In genomic region chr1:65469889-65470340, GRCh38 we compare ENCODE assay signal across 13 cellular contexts. TPM values are rescaled to one million over a fixed set of nuclear protein-coding genes. Genes with fewer than 3 reads are reported as not detected.
DNase-seq lines count a peak whose midpoint lies in the region; ATAC-seq, FAIRE-seq and TF ChIP-seq lines count a peak whose summit lies in the region.
"Had no signal": no experiment of that assay in that cellular context is flagged by ENCODE, and none has a peak within 500 bp of the region (broad histone marks: within the 10 kb centered on the region; RNA-seq: fewer than 3 reads in every experiment).

No MANE protein-coding gene starts in this region.

- H3K27me3 ChIP-seq in right atrium auricular region, result no peaks in the 10 kb centered on the region
- no peaks in the 10 kb centered on the region for H3K27me3 ChIP-seq in K562 (ENCODE audit: control insufficient read depth in 2 of 2, insufficient read depth in 2 of 2, low read length in 2 of 2)
- no peaks in the 10 kb centered on the region for H3K27me3 ChIP-seq in aorta (ENCODE audit: control insufficient read depth in 1 of 2, insufficient read depth in 2 of 2, low read length in 1 of 2)
- peaks cover 20% of the 10 kb centered on the region; the same call in 1 of the 2 replicates for H3K27me3 ChIP-seq in PC-3 (ENCODE audit: low read length)
- no peaks in the 10 kb centered on the region for H3K27me3 ChIP-seq in mesendoderm (ENCODE audit: insufficient read depth, low read length, poor library complexity)
- H3K27me3 ChIP-seq: upper lobe of right lung had no signal

- no peak overlapping the region for H3K27ac ChIP-seq in right atrium auricular region
- H3K27ac ChIP-seq in K562 (ENCODE audit: extremely low read depth, low read depth, low read length), result peak overlapping the region; percentile 71
- H3K27ac ChIP-seq in aorta (ENCODE audit: low read depth in 1 of 2, low read length in 2 of 2), result no peak overlapping the region
- H3K27ac ChIP-seq in PC-3 (ENCODE audit: low read length), result no peak overlapping the region
- no peak overlapping the region for H3K27ac ChIP-seq in mesendoderm (ENCODE audit: low read depth, low read length)
- H3K27ac ChIP-seq: upper lobe of right lung had no signal

- H2AFZ ChIP-seq in K562 (ENCODE audit: low read depth, low read length) (peak overlapping the region; percentile 41), PC-3 (ENCODE audit: low read length) (no peak overlapping the region)

- no peaks in the 10 kb centered on the region for H3F3A ChIP-seq in PC-3 (ENCODE audit: low read length, unreplicated experiment)

- H3K36me3 ChIP-seq in right atrium auricular region (no peaks in the 10 kb centered on the region), K562 (ENCODE audit: control insufficient read depth, insufficient read depth, low read length) (peaks cover 37% of the 10 kb centered on the region), aorta (ENCODE audit: control insufficient read depth in 1 of 2, insufficient read depth in 2 of 2, low read length in 1 of 2) (no peaks in the 10 kb centered on the region), PC-3 (ENCODE audit: low read depth, low read length) (no peaks in the 10 kb centered on the region), mesendoderm (ENCODE audit: control insufficient read depth, insufficient read depth, low read length) (no peaks in the 10 kb centered on the region)
- H3K36me3 ChIP-seq: upper lobe of right lung had no signal

- no peak overlapping the region for H4K5ac ChIP-seq in mesendoderm (ENCODE audit: low read length)

- no peak overlapping the region for H2AK5ac ChIP-seq in mesendoderm (ENCODE audit: low read length)

- no peak for TF ChIP-seq RAD21 in K562 (CRISPR knock-in tag; conservative IDR thresholded peaks at IDR 0.05 in 1 of 2, IDR thresholded peaks at IDR 0.05 in 1 of 2)

- POLR2A ChIA-PET in K562 (lab: Yijun Ruan, JAX) (interaction anchor here (1.2 to 2.3 kb wide), 3 partner anchors 10 to 218 kb away, joined by 3 to 13 read pairs (median 7); no protein-coding TSS in a partner anchor), PC-3 (lab: Charles Lee; ENCODE audit: unreplicated experiment) (no interaction called here)

- no peak overlapping the region for H3K23ac ChIP-seq in mesendoderm (ENCODE audit: low read length)

- in situ Hi-C loops in K562 (cut with MboI), result no loop called here

- H3K9me1 ChIP-seq in K562 (ENCODE audit: control insufficient read depth, insufficient read depth, low read length), result no peaks in the 10 kb centered on the region

- 5% methylated on average over 4 of the region's 4 CpGs for WGBS in K562 (ENCODE audit: insufficient coverage, low coverage, missing lambda C conversion rate)
- 36 to 48% methylated on average over 4 of the region's 4 CpGs for WGBS in aorta, 2 donors
- no CpG with 5 or more reads among the region's 4 CpGs for WGBS in mesendoderm (ENCODE audit: extremely low coverage, insufficient coverage, low lambda C conversion rate)

- no peak for TF ChIP-seq POLR2A in K562 (conservative IDR thresholded peaks at IDR 0.05)

- CTCF ChIA-PET in K562 (lab: Yijun Ruan, JAX; ENCODE audit: low intra/inter-chr PET ratio) (no interaction called here), PC-3 (lab: Charles Lee) (no interaction called here)

- no peaks in the 10 kb centered on the region for H3K9me2 ChIP-seq in PC-3 (replicated peaks; ENCODE audit: low read length)

- H3K4me1 ChIP-seq in right atrium auricular region (peaks cover 0 to 18% of the 10 kb centered on the region in 2 donors), K562 (replicated peaks in 1 of 2; ENCODE audit: control insufficient read depth in 2 of 2, insufficient read depth in 2 of 2, low read length in 2 of 2) (peaks cover 7 to 52% of the 10 kb centered on the region in 2 experiments), aorta (ENCODE audit: control insufficient read depth in 1 of 2, insufficient read depth in 2 of 2, low read length in 2 of 2) (peaks cover 0 to 3% of the 10 kb centered on the region in 2 donors), PC-3 (ENCODE audit: insufficient read depth, low read length) (peaks cover 7% of the 10 kb centered on the region; the same call in 1 of the 2 replicates), mesendoderm (ENCODE audit: control insufficient read depth, low read depth, low read length) (no peaks in the 10 kb centered on the region)
- H3K4me1 ChIP-seq: upper lobe of right lung had no signal

- no peaks in the 10 kb centered on the region for H4K20me1 ChIP-seq in K562 (replicated peaks; ENCODE audit: control insufficient read depth, insufficient read depth, low read length)
- H4K20me1 ChIP-seq in PC-3 (ENCODE audit: low read length), result no peaks in the 10 kb centered on the region

- intact Hi-C loops in Right ventricle myocardium superior (cut with DNase I), result no loop called here
- intact Hi-C loops in K562 (cut with micrococcal nuclease), result loop anchor here (10.0 kb wide), 1 partner anchor 1465 kb away; no protein-coding TSS in a partner anchor
- intact Hi-C loops in aorta (cut with DNase I), result no loop called here
- intact Hi-C loops in PC-3 (cut with micrococcal nuclease), result no loop called here

- H2BK5ac ChIP-seq in mesendoderm (ENCODE audit: low read length), result no peak overlapping the region

- TF ChIP-seq EP300 in K562 (IDR thresholded peaks at IDR 0.05; ENCODE audit: low read length), result no peak

- no peak for ATAC-seq in Right ventricle myocardium superior (ENCODE audit: poor library complexity)
- peak; percentile 73 for ATAC-seq in K562
- ATAC-seq in left lobe of liver, result peak; percentile 29
- peak; percentile 67 for ATAC-seq in aorta (ENCODE audit: low FRiP score)
- no peak for ATAC-seq in PC-3
- ATAC-seq in GM18511 (IDR thresholded peaks at IDR 0.05; ENCODE audit: unreplicated experiment), result no peak
- ATAC-seq: upper lobe of right lung had no signal

- H3K56ac ChIP-seq in mesendoderm (ENCODE audit: low read length), result no peak overlapping the region

- no peak overlapping the region for H2BK120ac ChIP-seq in mesendoderm (ENCODE audit: low read depth, low read length)

- H3K79me2 ChIP-seq in K562 (ENCODE audit: control insufficient read depth, insufficient read depth, low read length) (peaks cover 56% of the 10 kb centered on the region), PC-3 (ENCODE audit: low read length) (no peaks in the 10 kb centered on the region), mesendoderm (ENCODE audit: control insufficient read depth, insufficient read depth, low read length) (no peaks in the 10 kb centered on the region)

- H3K4me2 ChIP-seq in K562 (ENCODE audit: insufficient read depth, low read length), result peak overlapping the region; percentile 66
- H3K4me2 ChIP-seq in PC-3 (ENCODE audit: low read length), result no peak overlapping the region
- H3K4me2 ChIP-seq in mesendoderm (ENCODE audit: low read length), result no peak overlapping the region

- H2BK15ac ChIP-seq in mesendoderm (replicated peaks; ENCODE audit: low read depth), result no peak overlapping the region

- H3K9me3 ChIP-seq in right atrium auricular region (no peaks in the 10 kb centered on the region), K562 (replicated peaks; ENCODE audit: control insufficient read depth, insufficient read depth, low read depth, low read length) (peaks cover 6% of the 10 kb centered on the region; the same call in 1 of the 2 replicates), aorta (ENCODE audit: control insufficient read depth, low read length) (no peaks in the 10 kb centered on the region), PC-3 (ENCODE audit: low read length) (no peaks in the 10 kb centered on the region)
- H3K9me3 ChIP-seq: upper lobe of right lung had no signal

- no peak for TF ChIP-seq CTCF in right atrium auricular region (IDR thresholded peaks at IDR 0.05)
- TF ChIP-seq CTCF in K562 (IDR thresholded peaks at IDR 0.05 in 2 of 3, conservative IDR thresholded peaks at IDR 0.05 in 1 of 3; ENCODE audit: insufficient read depth in 2 of 3, low read depth in 1 of 3, low read length in 3 of 3), result no peak
- no peak for TF ChIP-seq CTCF in PC-3 (conservative IDR thresholded peaks at IDR 0.05; ENCODE audit: low read depth, low read length)

- peak overlapping the region in 1 of 2 experiments; percentile 47; a peak in 2 of 4 replicates for H3K9ac ChIP-seq in K562 (ENCODE audit: insufficient read depth in 1 of 2, low read depth in 2 of 2, low read length in 2 of 2)
- no peak overlapping the region for H3K9ac ChIP-seq in PC-3 (ENCODE audit: low read length)
- no peak overlapping the region for H3K9ac ChIP-seq in mesendoderm (ENCODE audit: low read length)

- no peak overlapping the region for H3K18ac ChIP-seq in mesendoderm (ENCODE audit: low read length)

- DNase-seq in Right ventricle myocardium superior (peak; percentile 27), right atrium auricular region (ENCODE audit: low spot score) (no peak), K562 (ENCODE audit: extremely low read depth in 1 of 4, low spot score in 3 of 4) (peak in 2 of 4 experiments; percentile 54 to 78), left lobe of liver (ENCODE audit: low spot score) (no peak), aorta (no peak), PC-3 (no peak), mesendoderm (no peak)
- DNase-seq: activated naive CD8-positive, alpha-beta T cell treated with anti-CD3 and anti-CD28 coated beads for 36 hours; effector CD4-positive, alpha-beta T cell; NCI-H187 treated with DMSO at 0.1 percent for 48 hours; RPMI8226; upper lobe of right lung had no signal

- H3K79me1 ChIP-seq in mesendoderm (ENCODE audit: low read length), result no peaks in the 10 kb centered on the region

- H3K4me3 ChIP-seq in right atrium auricular region, result no peak overlapping the region
- H3K4me3 ChIP-seq in K562, result no peak overlapping the region
- H3K4me3 ChIP-seq in aorta (ENCODE audit: low read length in 2 of 2), result no peak overlapping the region
- no peak overlapping the region for H3K4me3 ChIP-seq in PC-3 (ENCODE audit: low read length)
- H3K4me3 ChIP-seq in mesendoderm (ENCODE audit: low read length), result no peak overlapping the region
- H3K4me3 ChIP-seq: upper lobe of right lung had no signal

- FAIRE-seq in K562 (lab: Jason Lieb, UNC), result peak; percentile 86

- no TSS peak for BruUV-seq in K562 (replicated peaks; lab: Mats Ljungman, UMichigan)
- BruUV-seq in PC-3 (replicated peaks; lab: Mats Ljungman, UMichigan), result no TSS peak

- H4K8ac ChIP-seq in mesendoderm (ENCODE audit: low read depth, low read length), result no peak overlapping the region

- H3K4ac ChIP-seq in mesendoderm (ENCODE audit: low read depth, low read length), result no peak overlapping the region

RNA-seq across cellular contexts. Expression of gene LEPR, which starts 49.4 kb away (rescaled TPM):
- total RNA-seq in Right ventricle myocardium superior (4.3 TPM), right atrium auricular region (10 to 100 TPM; 10.8 to 25.2 TPM), K562 (2014; rRNA removed) (26.0 and 26.5 TPM in 2 replicates), K562 (2014; rRNA removed; fragmentation: Illumina TruSeq; extraction: Trizol) (55.0 and 58.4 TPM in 2 replicates), K562 (2015; rRNA removed; fragmentation: Illumina TruSeq; extraction: Trizol) (51.5 and 56.8 TPM in 2 replicates), K562 (2021) (43.1 and 43.6 TPM in 2 replicates), left lobe of liver (51.9 TPM), aorta (10 to 100 TPM; 21.2 to 71.6 TPM), PC-3 (2014; rRNA removed) (0.46 TPM in 1 of 2 replicates, not detected in the other)
- 58.9 and 119 TPM in 2 replicates for total RNA-seq in K562 (2011; cell fraction: chromatin; rRNA removed; ENCODE audit: low replicate concordance)
- 43.9 and 53.4 TPM in 2 replicates for total RNA-seq in K562 (2011; cell fraction: nucleolus; rRNA removed)
- total RNA-seq in K562 (2011; cell fraction: nucleoplasm; rRNA removed), result 92.8 and 105 TPM in 2 replicates
- polyA plus RNA-seq in K562 (2011; rRNA removed) (83.7 and 111 TPM in 2 replicates), K562 (2014; fragmentation: Illumina TruSeq; extraction: Trizol) (37.3 and 45.2 TPM in 2 replicates), K562 (2014; fragmentation: Nextera tagmentation; extraction: Ambion mirVana) (10 to 100 TPM; 12.2 to 18.1 TPM), K562 (2014; rRNA removed) (19.9 and 26.1 TPM in 2 replicates), aorta (1 to 10 TPM; 4.0 to 5.3 TPM)
- polyA plus RNA-seq in K562 (2011; cell fraction: cytosol; rRNA removed), result 30.7 and 48.6 TPM in 2 replicates
- polyA plus RNA-seq in K562 (2011; cell fraction: nucleus; rRNA removed), result 25.8 and 36.4 TPM in 2 replicates
- polyA plus RNA-seq in K562 (2012), result 22.2 and 31.8 TPM in 2 replicates
- polyA minus RNA-seq in K562 (2011; rRNA and poly(A)+ RNA removed), result 197 and 201 TPM in 2 replicates
- 51.6 and 74.5 TPM in 2 replicates for polyA minus RNA-seq in K562 (2011; cell fraction: cytosol; rRNA and poly(A)+ RNA removed)
- 25.3 and 51.1 TPM in 2 replicates for polyA minus RNA-seq in K562 (2011; cell fraction: nucleus; rRNA and poly(A)+ RNA removed)
- polyA plus RNA-seq in mesendoderm (2013, experiment 1 of 2), result 1.2 TPM
- 1.1 TPM for polyA plus RNA-seq in mesendoderm (2013, experiment 2 of 2)

RNA-seq across cellular contexts. Expression of gene LEPROT, which starts 49.4 kb away (rescaled TPM):
- total RNA-seq in Right ventricle myocardium superior (54.1 TPM), right atrium auricular region (10 to 100 TPM; 42.7 to 44.6 TPM), K562 (2014; rRNA removed) (28.1 and 34.8 TPM in 2 replicates), K562 (2014; rRNA removed; fragmentation: Illumina TruSeq; extraction: Trizol) (45.8 and 52.8 TPM in 2 replicates), K562 (2015; rRNA removed; fragmentation: Illumina TruSeq; extraction: Trizol) (40.6 and 46.3 TPM in 2 replicates), K562 (2021) (38.2 and 42.9 TPM in 2 replicates), left lobe of liver (33.1 TPM), aorta (100 to 1,000 TPM; 101 to 136 TPM), PC-3 (2014; rRNA removed) (16.9 and 18.4 TPM in 2 replicates)
- 47.7 and 171 TPM in 2 replicates for total RNA-seq in K562 (2011; cell fraction: chromatin; rRNA removed; ENCODE audit: low replicate concordance)
- total RNA-seq in K562 (2011; cell fraction: nucleolus; rRNA removed), result 33.7 and 49.6 TPM in 2 replicates
- total RNA-seq in K562 (2011; cell fraction: nucleoplasm; rRNA removed), result 135 and 209 TPM in 2 replicates
- polyA plus RNA-seq in K562 (2011; rRNA removed) (84.0 and 97.5 TPM in 2 replicates), K562 (2014; fragmentation: Illumina TruSeq; extraction: Trizol) (44.0 and 47.4 TPM in 2 replicates), K562 (2014; fragmentation: Nextera tagmentation; extraction: Ambion mirVana) (10 to 100 TPM; 30.7 to 38.5 TPM), K562 (2014; rRNA removed) (53.4 and 54.9 TPM in 2 replicates), aorta (10 to 100 TPM; 48.5 to 81.9 TPM)
- 33.1 and 88.6 TPM in 2 replicates for polyA plus RNA-seq in K562 (2011; cell fraction: cytosol; rRNA removed)
- polyA plus RNA-seq in K562 (2011; cell fraction: nucleus; rRNA removed), result 88.8 and 104 TPM in 2 replicates
- 40.2 and 59.7 TPM in 2 replicates for polyA plus RNA-seq in K562 (2012)
- polyA minus RNA-seq in K562 (2011; rRNA and poly(A)+ RNA removed), result 65.3 and 66.8 TPM in 2 replicates
- 24.1 and 26.4 TPM in 2 replicates for polyA minus RNA-seq in K562 (2011; cell fraction: cytosol; rRNA and poly(A)+ RNA removed)
- 68.3 and 104 TPM in 2 replicates for polyA minus RNA-seq in K562 (2011; cell fraction: nucleus; rRNA and poly(A)+ RNA removed)
- 19.3 TPM for polyA plus RNA-seq in mesendoderm (2013, experiment 1 of 2)
- 18.1 TPM for polyA plus RNA-seq in mesendoderm (2013, experiment 2 of 2)

Comparison
In these comparisons a context has a peak if more than half of its experiments do, and no peak if none do; other contexts are left out.
1. ATAC-seq: peak in K562 (single experiment), left lobe of liver (single experiment) and aorta (single experiment); none in Right ventricle myocardium superior (single experiment), PC-3 (single experiment) and GM18511 (single experiment).